In the genomic region with DNA sequence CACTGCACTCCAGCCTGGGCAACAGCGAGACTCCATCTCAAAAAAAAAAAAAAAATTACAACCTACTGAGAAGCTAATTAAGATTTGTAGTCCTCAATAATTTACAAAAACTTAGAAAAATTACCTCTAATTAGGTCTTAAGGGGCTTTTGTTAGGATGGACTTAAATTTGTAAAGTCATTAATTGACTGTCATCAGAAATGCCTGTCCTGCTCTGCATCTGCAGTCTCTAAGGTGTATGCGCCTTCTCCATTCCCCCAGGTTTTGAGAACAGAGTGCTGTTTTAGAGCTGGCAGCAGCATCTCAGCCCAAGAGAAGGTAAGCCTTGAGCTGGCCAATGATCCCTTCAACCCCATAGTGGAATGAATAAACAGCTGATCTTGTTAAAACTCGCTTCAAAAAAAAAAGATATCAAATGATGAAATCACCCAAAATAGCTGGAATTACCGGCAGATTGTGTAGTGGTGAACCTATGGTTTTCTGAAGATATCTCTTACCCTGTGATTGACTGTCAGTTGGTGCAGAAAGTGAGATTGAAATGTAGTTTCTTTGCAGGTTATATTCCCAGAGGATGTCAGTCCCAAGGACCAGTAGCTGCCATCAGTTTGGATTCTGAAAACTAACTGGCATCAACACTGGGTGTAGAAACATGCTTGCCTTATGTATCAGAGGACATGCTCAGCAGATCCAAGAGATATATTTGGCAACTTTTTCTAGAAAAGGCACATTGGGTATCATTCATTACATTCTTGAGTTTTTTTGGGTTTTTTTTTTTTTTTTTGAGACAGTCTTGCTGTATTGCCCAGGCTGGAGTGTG, we compare ENCODE assay signal across 1 cellular context.
TF ChIP-seq lines count a peak whose summit lies in the region.

No MANE protein-coding gene starts in this region.

TF ChIP-seq in IMR-90, 13 proteins besides CTCF, POLR2A, EP300 and RAD21:
- no peak for TF ChIP-seq CEBPB (IDR thresholded peaks at IDR 0.05; ENCODE audit: low read depth, low read length)
